19 cellular contexts compared by ENCODE assay signal in genomic region chr4:10442976-10443375, GRCh38.
"Had no signal": no experiment of that assay in that cellular context is flagged by ENCODE, and none has a peak within 500 bp of the region (broad histone marks: within the 10 kb centered on the region; RNA-seq: fewer than 3 reads in every experiment).

No MANE protein-coding gene starts in this region.

- H3K4me1 ChIP-seq: breast epithelium, esophagus squamous epithelium, foreskin keratinocyte, psoas muscle, sigmoid colon, suprapubic skin, upper lobe of left lung had no signal

- ATAC-seq: activated CD8-positive, alpha-beta memory T cell treated with anti-CD3 and anti-CD28 coated beads, Interleukin-2, amount 10 ng/mL, durations not matched to agents 7 days and 5 days; activated naive CD4-positive, alpha-beta T cell treated with anti-CD3 and anti-CD28 coated beads, Interleukin-2, amount 50 U/mL, for 72 hours; foreskin keratinocyte; left ventricle myocardium superior; psoas muscle; T-helper 17 cell had no signal

- H3K27me3 ChIP-seq: breast epithelium, esophagus squamous epithelium, foreskin keratinocyte, sigmoid colon, suprapubic skin, upper lobe of left lung had no signal

- H3K36me3 ChIP-seq: breast epithelium had no signal

- DNase-seq: activated CD4-positive, alpha-beta T cell treated with anti-CD3 and anti-CD28 coated beads for 1 hour; activated CD4-positive, alpha-beta T cell treated with anti-CD3 and anti-CD28 coated beads, Interleukin-2, amount 50 U/mL, for 48 hours; activated CD8-positive, alpha-beta memory T cell treated with anti-CD3 and anti-CD28 coated beads, Interleukin-2, amount 10 ng/mL, durations not matched to agents 7 days and 5 days; activated effector memory CD4-positive, alpha-beta T cell treated with Interleukin-2 at 50 U/mL for 16 hours; activated T-cell treated with anti-CD3 and anti-CD28 coated beads, Interleukin-2, amount 50 U/mL, for 24 hours; anterior cingulate cortex; esophagus squamous epithelium; foreskin keratinocyte; kidney; left ventricle myocardium superior; psoas muscle; sigmoid colon; stimulated activated CD4-positive, alpha-beta T cell treated with anti-CD3 and anti-CD28 coated beads, Interleukin-12 subunit alpha, Interleukin-12 subunit beta, amount 100 ng/mL, for 4 hours; stimulated activated naive CD4-positive, alpha-beta T cell; T-helper 17 cell; upper lobe of left lung had no signal

- H3K4me3 ChIP-seq: breast epithelium, esophagus squamous epithelium, psoas muscle, sigmoid colon, suprapubic skin, upper lobe of left lung had no signal

- H3K27ac ChIP-seq: breast epithelium, esophagus squamous epithelium, foreskin keratinocyte, psoas muscle, sigmoid colon, suprapubic skin, upper lobe of left lung had no signal
